12 cellular contexts compared by ENCODE assay signal in the genomic region with DNA sequence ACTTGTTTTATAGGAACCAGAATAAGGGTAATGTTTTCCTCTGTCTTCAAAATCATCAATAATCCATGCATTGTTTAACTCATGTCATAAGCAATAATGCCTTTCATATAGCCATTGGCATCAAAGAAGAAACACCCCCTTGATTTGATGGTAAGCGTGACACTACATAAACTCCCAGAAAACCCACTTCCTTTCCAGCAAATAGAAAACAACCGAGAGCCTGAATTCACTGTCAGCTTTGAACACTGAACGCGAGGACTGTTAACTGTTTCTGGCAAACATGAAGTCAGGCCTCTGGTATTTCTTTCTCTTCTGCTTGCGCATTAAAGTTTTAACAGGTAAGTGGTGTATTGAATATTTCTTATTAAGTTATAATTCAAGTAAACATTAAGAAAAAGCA. TPM values are rescaled to one million over a fixed set of nuclear protein-coding genes. Genes with fewer than 3 reads are reported as not detected.
DNase-seq lines count a peak whose midpoint lies in the region; ATAC-seq lines count a peak whose summit lies in the region.
"Had no signal": no experiment of that assay in that cellular context is flagged by ENCODE, and none has a peak within 500 bp of the region (broad histone marks: within the 10 kb centered on the region; RNA-seq: fewer than 3 reads in every experiment).

ICOS (plus strand) TSS at position 229 of the 400 bp plus-strand sequence; CDS start at position 281, 52 bp downstream.

- peak within 1 kb of the TSS; percentile 96 for H3K27ac Mint-ChIP-seq in activated naive CD4-positive, alpha-beta T cell treated with anti-CD3 and anti-CD28 coated beads, Interleukin-2, amount 10 ng/mL, durations not matched to agents 7 days and 5 days
- H3K27ac Mint-ChIP-seq in naive thymus-derived CD8-positive, alpha-beta T cell, result peak within 1 kb of the TSS; percentile 89 to 98 (median 94)

- H3K27me3 Mint-ChIP-seq in activated naive CD4-positive, alpha-beta T cell treated with anti-CD3 and anti-CD28 coated beads, Interleukin-2, amount 10 ng/mL, durations not matched to agents 7 days and 5 days, result no peaks in the 10 kb centered on the region
- H3K27me3 Mint-ChIP-seq in naive thymus-derived CD8-positive, alpha-beta T cell, result no peaks in the 10 kb centered on the region

- intact Hi-C loops in posterior vena cava (cut with DNase I), result no loop called here

- POLR2A ChIA-PET in naive thymus-derived CD8-positive, alpha-beta T cell (lab: Charles Lee), result interaction anchor here (0.6 to 1.6 kb wide), 3 partner anchors 18 to 65 kb away, joined by 3 to 4 read pairs (median 4); no protein-coding TSS in a partner anchor

- peaks cover 53% of the 10 kb centered on the region for H3K36me3 Mint-ChIP-seq in activated naive CD4-positive, alpha-beta T cell treated with anti-CD3 and anti-CD28 coated beads, Interleukin-2, amount 10 ng/mL, durations not matched to agents 7 days and 5 days
- peaks cover 3 to 12% (median 5%) of the 10 kb centered on the region in 3 donors for H3K36me3 Mint-ChIP-seq in naive thymus-derived CD8-positive, alpha-beta T cell

- no peaks in the 10 kb centered on the region for H3K9me3 Mint-ChIP-seq in activated naive CD4-positive, alpha-beta T cell treated with anti-CD3 and anti-CD28 coated beads, Interleukin-2, amount 10 ng/mL, durations not matched to agents 7 days and 5 days
- peaks cover 0 to 8% (median 0%) of the 10 kb centered on the region in 9 donors for H3K9me3 Mint-ChIP-seq in naive thymus-derived CD8-positive, alpha-beta T cell

- peaks cover 57% of the 10 kb centered on the region for H3K4me1 Mint-ChIP-seq in activated naive CD4-positive, alpha-beta T cell treated with anti-CD3 and anti-CD28 coated beads, Interleukin-2, amount 10 ng/mL, durations not matched to agents 7 days and 5 days
- peaks cover 43 to 80% (median 69%) of the 10 kb centered on the region in 4 donors for H3K4me1 Mint-ChIP-seq in naive thymus-derived CD8-positive, alpha-beta T cell

- CTCF ChIA-PET in activated naive CD4-positive, alpha-beta T cell treated with anti-CD3 and anti-CD28 coated beads, Interleukin-2, amount 10 ng/mL, durations not matched to agents 7 days and 5 days (lab: Charles Lee), result interaction anchor here (1.3 kb wide), 1 partner anchor 229 kb away, joined by 4 read pairs; no protein-coding TSS in a partner anchor

- H3K4me3 Mint-ChIP-seq in activated naive CD4-positive, alpha-beta T cell treated with anti-CD3 and anti-CD28 coated beads, Interleukin-2, amount 10 ng/mL, durations not matched to agents 7 days and 5 days, result peak within 1 kb of the TSS; percentile 84
- peak within 1 kb of the TSS; percentile 84 to 99 (median 92) for H3K4me3 Mint-ChIP-seq in naive thymus-derived CD8-positive, alpha-beta T cell

- peak; percentile 62 to 85 for ATAC-seq in naive thymus-derived CD8-positive, alpha-beta T cell
- ATAC-seq: GM12878, heart right ventricle had no signal

- peak; percentile 44 for DNase-seq in activated CD4-positive, CD25-positive, alpha-beta regulatory T cell treated with anti-CD3 and anti-CD28 coated beads, Interleukin-2, amount 50 U/mL, for 16 hours (ENCODE audit: low read depth, low spot score)
- DNase-seq in activated CD4-positive, CD25-positive, alpha-beta regulatory T cell treated with anti-CD3 and anti-CD28 coated beads, Interleukin-2, amount 50 U/mL, for 72 hours, result no peak
- DNase-seq in T follicular helper cell (ENCODE audit: low read depth) (peak; percentile 34), NCI-H2171 treated with DMSO at 0.1 percent for 48 hours (lab: John Stamatoyannopoulos, UW) (no peak), inferior parietal cortex (ENCODE audit: extremely low spot score) (no peak), posterior vena cava (ENCODE audit: low spot score) (no peak)
- peak; percentile 63 for DNase-seq in activated naive CD4-positive, alpha-beta T cell treated with anti-CD3 and anti-CD28 coated beads, Interleukin-2, amount 10 ng/mL, durations not matched to agents 7 days and 5 days
- DNase-seq in naive thymus-derived CD8-positive, alpha-beta T cell, result peak in 7 of 10 donors; percentile 38 to 81 (median 51)
- DNase-seq: heart right ventricle, NCI-H1930, NCI-H748 treated with DMSO at 0.1 percent for 48 hours had no signal

RNA-seq across cellular contexts. Expression of gene ICOS, which starts in this region (rescaled TPM):
- total RNA-seq in naive thymus-derived CD8-positive, alpha-beta T cell, result 10 to 100 TPM; 31.9 to 36.1 TPM
- polyA plus RNA-seq in naive thymus-derived CD8-positive, alpha-beta T cell, result 10 to 100 TPM in 1 of 3 donors, 1 to 10 TPM in 2; 7.5 to 14.0 (median 8.6) TPM
- under 1 TPM in 1 of 2 donors, not detected in 1; 0.14 TPM for total RNA-seq in posterior vena cava

Comparison
In these comparisons a context has a peak if more than half of its experiments do, and no peak if none do; other contexts are left out.
1. RNA of gene ICOS (total RNA-seq): 31.9 to 36.1 TPM in naive thymus-derived CD8-positive, alpha-beta T cell; 0.14 TPM in posterior vena cava; every median in the first group is over 10 times any median in the second.
2. DNase-seq: peak in activated CD4-positive, CD25-positive, alpha-beta regulatory T cell treated with anti-CD3 and anti-CD28 coated beads, Interleukin-2, amount 50 U/mL, for 16 hours (single experiment), T follicular helper cell (single experiment), activated naive CD4-positive, alpha-beta T cell treated with anti-CD3 and anti-CD28 coated beads, Interleukin-2, amount 10 ng/mL, durations not matched to agents 7 days and 5 days (single experiment) and naive thymus-derived CD8-positive, alpha-beta T cell (7 of 10); none in activated CD4-positive, CD25-positive, alpha-beta regulatory T cell treated with anti-CD3 and anti-CD28 coated beads, Interleukin-2, amount 50 U/mL, for 72 hours (single experiment), NCI-H2171 treated with DMSO at 0.1 percent for 48 hours (single experiment), inferior parietal cortex (single experiment) and posterior vena cava (single experiment).